Comparison of ENCODE assay signal across 23 cellular contexts in the genomic region with DNA sequence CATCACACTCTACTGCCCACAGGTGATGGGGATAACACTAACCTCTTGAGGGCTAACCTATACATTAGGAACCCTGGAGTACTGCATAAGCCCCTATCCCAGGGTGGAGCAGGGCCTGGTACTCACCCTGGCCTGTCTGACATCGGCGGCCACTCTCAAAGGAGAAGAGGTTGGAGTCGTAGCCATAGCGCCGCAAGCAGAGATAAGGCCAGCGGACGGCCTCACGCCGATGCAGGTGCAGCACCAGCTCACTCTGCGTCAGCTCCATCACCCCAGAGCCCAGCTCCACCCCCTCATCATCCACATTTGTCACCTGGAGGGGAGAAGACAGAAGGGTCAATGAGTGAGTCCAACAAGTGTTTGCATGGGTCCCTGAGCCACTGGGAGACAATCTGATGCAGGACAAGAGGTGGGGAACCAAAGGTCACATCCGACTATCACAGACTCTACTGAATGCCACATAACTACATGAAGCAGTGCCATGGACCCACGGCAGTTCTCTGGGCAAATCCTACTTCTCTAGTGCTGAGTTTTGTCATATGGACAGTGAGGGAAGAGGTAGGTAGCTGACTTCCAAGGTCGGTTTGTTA. TPM values are rescaled to one million over a fixed set of nuclear protein-coding genes. Genes with fewer than 3 reads are reported as not detected.
"Had no signal": no experiment of that assay in that cellular context is flagged by ENCODE, and none has a peak within 500 bp of the region (broad histone marks: within the 10 kb centered on the region; RNA-seq: fewer than 3 reads in every experiment).

No MANE protein-coding gene starts in this region.

- H3K4me1 ChIP-seq: breast epithelium had no signal

- H3K4me3 Mint-ChIP-seq: activated CD4-positive, alpha-beta T cell treated with anti-CD3 and anti-CD28 coated beads, Interleukin-2, amount 10 ng/mL, durations not matched to agents 24 days and 14 days; activated CD8-positive, alpha-beta T cell treated with anti-CD3 and anti-CD28 coated beads for 36 hours; activated naive CD8-positive, alpha-beta T cell treated with anti-CD3 and anti-CD28 coated beads, Interleukin-2, amount 10 ng/mL, durations not matched to agents 7 days and 5 days; activated T-cell treated with anti-CD3 and anti-CD28 coated beads, Interleukin-2, amount 50 U/mL, for 72 hours; activated T-helper 17 cell treated with anti-CD3 and anti-CD28 coated beads, Interleukin-2, amount 50 U/mL, for 72 hours had no signal

- DNase-seq: activated CD4-positive, CD25-positive, alpha-beta regulatory T cell; activated naive CD4-positive, alpha-beta T cell; activated naive CD8-positive, alpha-beta T cell treated with anti-CD3 and anti-CD28 coated beads, Interleukin-2, amount 10 ng/mL, durations not matched to agents 7 days and 5 days; NCI-H1092 treated with DMSO at 0.1 percent for 48 hours; NCI-H187 had no signal

- H3K36me3 Mint-ChIP-seq: activated naive CD8-positive, alpha-beta T cell treated with anti-CD3 and anti-CD28 coated beads, Interleukin-2, amount 10 ng/mL, durations not matched to agents 7 days and 5 days had no signal

- H3K9me3 Mint-ChIP-seq: activated CD4-positive, alpha-beta T cell treated with anti-CD3 and anti-CD28 coated beads, Interleukin-2, amount 10 ng/mL, durations not matched to agents 24 days and 14 days; activated CD8-positive, alpha-beta T cell treated with anti-CD3 and anti-CD28 coated beads for 36 hours; activated naive CD8-positive, alpha-beta T cell treated with anti-CD3 and anti-CD28 coated beads, Interleukin-2, amount 10 ng/mL, durations not matched to agents 7 days and 5 days; activated T-cell treated with anti-CD3 and anti-CD28 coated beads, Interleukin-2, amount 50 U/mL, for 72 hours; activated T-helper 17 cell treated with anti-CD3 and anti-CD28 coated beads, Interleukin-2, amount 50 U/mL, for 72 hours had no signal

- H3K27ac ChIP-seq: body of pancreas, breast epithelium, Peyer's patch, RWPE1, SJCRH30, SK-N-MC, WERI-Rb-1 had no signal

- H3K36me3 ChIP-seq: SJCRH30 had no signal

- H3K27me3 ChIP-seq: body of pancreas, breast epithelium, Peyer's patch, SJCRH30 had no signal

- ATAC-seq: body of pancreas had no signal

- H3K9me3 ChIP-seq: body of pancreas, breast epithelium, Peyer's patch, SJCRH30 had no signal

- H3K4me3 ChIP-seq: body of pancreas, breast epithelium, Peyer's patch, SJCRH30, SK-N-MC had no signal

- H3K27ac Mint-ChIP-seq: activated CD4-positive, alpha-beta T cell treated with anti-CD3 and anti-CD28 coated beads, Interleukin-2, amount 10 ng/mL, durations not matched to agents 24 days and 14 days; activated CD8-positive, alpha-beta T cell treated with anti-CD3 and anti-CD28 coated beads for 36 hours; activated naive CD8-positive, alpha-beta T cell treated with anti-CD3 and anti-CD28 coated beads, Interleukin-2, amount 10 ng/mL, durations not matched to agents 7 days and 5 days; activated T-cell treated with anti-CD3 and anti-CD28 coated beads, Interleukin-2, amount 50 U/mL, for 72 hours; activated T-helper 17 cell treated with anti-CD3 and anti-CD28 coated beads, Interleukin-2, amount 50 U/mL, for 72 hours had no signal

- H3K27me3 Mint-ChIP-seq: activated CD8-positive, alpha-beta T cell treated with anti-CD3 and anti-CD28 coated beads for 36 hours; activated naive CD8-positive, alpha-beta T cell treated with anti-CD3 and anti-CD28 coated beads, Interleukin-2, amount 10 ng/mL, durations not matched to agents 7 days and 5 days; activated T-helper 17 cell treated with anti-CD3 and anti-CD28 coated beads, Interleukin-2, amount 50 U/mL, for 72 hours had no signal

RNA-seq across cellular contexts. Expression of a gene that starts 5.2 kb away (rescaled TPM):
- total RNA-seq: activated CD4-positive, alpha-beta T cell treated with anti-CD3 and anti-CD28 coated beads, Interleukin-2, amount 10 ng/mL, durations not matched to agents 24 days and 14 days; activated CD8-positive, alpha-beta memory T cell treated with anti-CD3 and anti-CD28 coated beads for 36 hours; activated CD8-positive, alpha-beta T cell treated with anti-CD3 and anti-CD28 coated beads for 36 hours; activated naive CD8-positive, alpha-beta T cell treated with anti-CD3 and anti-CD28 coated beads, Interleukin-2, amount 10 ng/mL, durations not matched to agents 7 days and 5 days; activated T-helper 17 cell treated with anti-CD3 and anti-CD28 coated beads, Interleukin-2, amount 50 U/mL, for 72 hours; T-helper 2 cell treated with Interferon-gamma antibody and Interleukin-4, amounts not matched to agents 100 ng/mL and 5 ng/mL, for 36 hours had no signal

RNA-seq across cellular contexts. Expression of a gene that starts 28.2 kb away (rescaled TPM):
- total RNA-seq: activated CD4-positive, alpha-beta T cell treated with anti-CD3 and anti-CD28 coated beads, Interleukin-2, amount 10 ng/mL, durations not matched to agents 24 days and 14 days; activated CD8-positive, alpha-beta memory T cell treated with anti-CD3 and anti-CD28 coated beads for 36 hours; activated CD8-positive, alpha-beta T cell treated with anti-CD3 and anti-CD28 coated beads for 36 hours; activated naive CD8-positive, alpha-beta T cell treated with anti-CD3 and anti-CD28 coated beads, Interleukin-2, amount 10 ng/mL, durations not matched to agents 7 days and 5 days; activated T-cell treated with anti-CD3 and anti-CD28 coated beads, Interleukin-2, amount 50 U/mL, for 72 hours; activated T-helper 17 cell treated with anti-CD3 and anti-CD28 coated beads, Interleukin-2, amount 50 U/mL, for 72 hours; astrocyte; cardiac septum; M059J; PC-3; Peyer's patch; SJCRH30; T-helper 1 cell treated with Interleukin-12 subunit alpha and Interleukin-12 subunit beta and Interleukin-4 antibody, amounts not matched to agents 30 ng/mL and 1 ng/mL, for 36 hours; T-helper 2 cell treated with Interferon-gamma antibody and Interleukin-4, amounts not matched to agents 100 ng/mL and 5 ng/mL, for 36 hours had no signal
